32 cellular contexts compared by ENCODE assay signal in the genomic region with DNA sequence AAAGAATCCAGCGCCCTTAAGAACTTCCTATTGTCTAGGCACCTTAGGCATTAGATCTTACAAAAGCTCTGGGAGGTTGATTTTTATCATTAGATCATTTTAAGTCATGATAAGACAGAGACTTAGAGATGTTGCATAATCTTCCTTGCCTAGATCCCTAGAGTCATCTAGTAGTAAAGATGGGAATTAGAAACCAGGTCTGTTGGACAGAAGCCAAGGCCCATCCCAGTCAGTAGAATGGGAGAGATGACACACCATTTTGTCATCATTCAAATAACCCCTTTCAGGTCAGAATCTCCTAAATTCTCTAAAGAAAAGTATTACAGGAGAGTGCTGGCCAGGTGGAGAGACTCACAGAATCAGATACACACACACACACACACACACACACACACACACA.
DNase-seq lines count a peak whose midpoint lies in the region; ATAC-seq and TF ChIP-seq lines count a peak whose summit lies in the region.
"Had no signal": no experiment of that assay in that cellular context is flagged by ENCODE, and none has a peak within 500 bp of the region (broad histone marks: within the 10 kb centered on the region; RNA-seq: fewer than 3 reads in every experiment).

No MANE protein-coding gene starts in this region.

- peaks cover 29% of the 10 kb centered on the region for H3K4me1 ChIP-seq in RWPE2 (ENCODE audit: insufficient read depth, poor library complexity, severe bottlenecking)
- no peaks in the 10 kb centered on the region for H3K4me1 ChIP-seq in effector memory CD4-positive, alpha-beta T cell (ENCODE audit: control insufficient read depth, insufficient read depth, low read length, poor library complexity, severe bottlenecking)
- H3K4me1 ChIP-seq: adrenal gland, left lung, neural progenitor cell, pancreas, spleen, testis, uterus had no signal

- TF ChIP-seq CTCF in RWPE2 (IDR thresholded peaks at IDR 0.05; ENCODE audit: poor library complexity, severe bottlenecking) (no peak), fibroblast of the aortic adventitia (IDR thresholded peaks at IDR 0.05; ENCODE audit: insufficient read depth, low read length) (no peak)

- peak; percentile 56 for DNase-seq in ELR (ENCODE audit: low read depth)
- peak; percentile 4 for DNase-seq in LHCN-M2 (ENCODE audit: low read depth)
- DNase-seq in RWPE2 (ENCODE audit: low spot score): peak; percentile 89
- DNase-seq in fibroblast of the aortic adventitia (ENCODE audit: low read depth): peak; percentile 15
- DNase-seq in effector memory CD4-positive, alpha-beta T cell: no peak
- DNase-seq: activated CD4-positive, alpha-beta T cell treated with anti-CD3 and anti-CD28 coated beads for 36 hours; activated CD8-positive, alpha-beta memory T cell treated with anti-CD3 and anti-CD28 coated beads, Interleukin-2, amount 50 U/mL, for 48 hours; activated CD8-positive, alpha-beta T cell treated with anti-CD3 and anti-CD28 coated beads for 36 hours; activated naive CD4-positive, alpha-beta T cell treated with anti-CD3 and anti-CD28 coated beads for 36 hours; adrenal gland; AML-193; CD4-positive, CD25-positive, alpha-beta regulatory T cell; cerebellar nuclear complex; dermis blood vessel endothelial cell; left lung; mesendoderm; MM.1S; NCI-H1105 treated with DMSO at 0.1 percent for 48 hours; NCI-H187 treated with DMSO at 0.1 percent for 48 hours; NCI-H524; pancreas; spleen; stimulated activated CD4-positive, alpha-beta T cell treated with anti-CD3 and anti-CD28 coated beads, Interleukin-2, amount 100 ng/mL, for 24 hours; testis; uterus had no signal

- H3K27me3 ChIP-seq in RWPE2 (ENCODE audit: insufficient read depth, poor library complexity, severe bottlenecking): peaks cover 3% of the 10 kb centered on the region
- no peaks in the 10 kb centered on the region for H3K27me3 ChIP-seq in effector memory CD4-positive, alpha-beta T cell (replicated peaks; ENCODE audit: control insufficient read depth, insufficient read depth, low read length, poor library complexity, severe bottlenecking)
- H3K27me3 ChIP-seq: adrenal gland, left lung, neural progenitor cell, pancreas, spleen, testis, uterus had no signal

- H3K9me3 ChIP-seq in RWPE2 (ENCODE audit: severe bottlenecking): peaks cover 3% of the 10 kb centered on the region
- no peaks in the 10 kb centered on the region for H3K9me3 ChIP-seq in effector memory CD4-positive, alpha-beta T cell (ENCODE audit: control insufficient read depth, low read length)
- H3K9me3 ChIP-seq: adrenal gland, left lung, pancreas, testis, uterus had no signal

- H3K27ac ChIP-seq in RWPE2 (ENCODE audit: poor library complexity, severe bottlenecking): peak overlapping the region; percentile 95
- no peak overlapping the region for H3K27ac ChIP-seq in effector memory CD4-positive, alpha-beta T cell (ENCODE audit: insufficient read depth, low read length, poor library complexity, severe bottlenecking)
- H3K27ac ChIP-seq: adrenal gland, left lung, neural progenitor cell, pancreas, spleen, testis, uterus, VCaP had no signal

- H3K36me3 ChIP-seq in RWPE2 (ENCODE audit: low read depth): peaks cover 4% of the 10 kb centered on the region; the same call in 1 of the 2 replicates
- no peaks in the 10 kb centered on the region for H3K36me3 ChIP-seq in effector memory CD4-positive, alpha-beta T cell (ENCODE audit: control insufficient read depth, insufficient read depth, low read length)
- H3K36me3 ChIP-seq: adrenal gland, left lung, neural progenitor cell, pancreas, spleen, uterus had no signal

- ATAC-seq in RWPE2 (ENCODE audit: low read depth) (peak; percentile 78), HG03280 (IDR thresholded peaks at IDR 0.05; ENCODE audit: unreplicated experiment) (no peak), HG03139 (IDR thresholded peaks at IDR 0.05; ENCODE audit: unreplicated experiment) (no peak), GM18907 (IDR thresholded peaks at IDR 0.05; ENCODE audit: unreplicated experiment) (no peak)
- ATAC-seq: activated CD4-positive, alpha-beta T cell treated with anti-CD3 and anti-CD28 coated beads for 36 hours; activated CD8-positive, alpha-beta T cell treated with anti-CD3 and anti-CD28 coated beads for 36 hours; HCT116; K562; left lung; pancreas had no signal

- H3K4me3 ChIP-seq in RWPE2 (ENCODE audit: severe bottlenecking) (no peak overlapping the region), fibroblast of the aortic adventitia (ENCODE audit: low read depth, low read length) (no peak overlapping the region)
- H3K4me3 ChIP-seq in effector memory CD4-positive, alpha-beta T cell (ENCODE audit: insufficient read depth, low read depth, low read length, poor library complexity, severe bottlenecking): no peak overlapping the region
- H3K4me3 ChIP-seq: adrenal gland, K562, left lung, neural progenitor cell, pancreas, spleen, testis, uterus had no signal

Comparison
In these comparisons a context has a peak if more than half of its experiments do, and no peak if none do; other contexts are left out.
1. DNase-seq: peak in ELR (single experiment), LHCN-M2 (single experiment), RWPE2 (single experiment) and fibroblast of the aortic adventitia (single experiment); none in effector memory CD4-positive, alpha-beta T cell (0 of 3).